Comparison of ENCODE assay signal across 16 cellular contexts in the genomic region with DNA sequence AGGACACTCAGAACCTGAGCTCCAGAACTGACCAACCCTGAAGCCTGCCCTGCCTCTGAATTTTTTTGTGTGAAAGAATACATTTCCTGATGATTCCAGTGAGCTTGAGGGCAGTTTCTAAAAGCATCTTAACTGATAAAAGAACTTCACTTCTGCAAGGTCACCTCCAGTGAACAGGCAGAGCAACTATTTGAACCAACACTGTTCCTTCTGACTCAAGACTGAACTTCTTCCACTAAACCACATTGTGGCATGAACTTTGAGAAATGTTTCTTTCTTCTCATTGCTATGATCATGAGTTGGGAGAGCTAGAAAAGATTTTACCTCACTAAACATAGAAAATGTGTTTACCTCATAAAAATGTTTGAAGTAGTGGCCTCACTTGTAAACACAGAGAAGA.
A peak's percentile ranks its signal among the peaks of the same experiment; 100 is the strongest.
DNase-seq lines count a peak whose midpoint lies in the region; ATAC-seq and TF ChIP-seq lines count a peak whose summit lies in the region.
"Had no signal": no experiment of that assay in that cellular context is flagged by ENCODE, and none has a peak within 500 bp of the region (broad histone marks: within the 10 kb centered on the region; RNA-seq: fewer than 3 reads in every experiment).

No MANE protein-coding gene starts in this region.

- no peak for TF ChIP-seq POLR2A in erythroblast (IDR thresholded peaks at IDR 0.05; ENCODE audit: low read length)

- H3K36me3 Mint-ChIP-seq in activated naive CD8-positive, alpha-beta T cell treated with anti-CD3 and anti-CD28 coated beads, Interleukin-2, amount 50 U/mL, for 24 hours (ENCODE audit: low read depth), result peaks cover 6% of the 10 kb centered on the region

- DNase-seq in AG20443 (ENCODE audit: low spot score), result peak; percentile 21
- no peak for DNase-seq in activated naive CD8-positive, alpha-beta T cell treated with anti-CD3 and anti-CD28 coated beads, Interleukin-2, amount 50 U/mL, for 24 hours
- DNase-seq in inferior parietal cortex (ENCODE audit: extremely low spot score), result no peak
- DNase-seq in erythroblast (lab: John Stamatoyannopoulos, UW), result no peak
- no peak for DNase-seq in T1000 (lab: John Stamatoyannopoulos, UW)
- DNase-seq: adrenal gland; effector memory CD4-positive, alpha-beta T cell; MG63; mucosa of descending colon; retina; Right ventricle myocardium superior; tibial artery; WERI-Rb-1 had no signal

- H3K4me3 Mint-ChIP-seq in activated naive CD8-positive, alpha-beta T cell treated with anti-CD3 and anti-CD28 coated beads, Interleukin-2, amount 50 U/mL, for 24 hours, result peak overlapping the region; percentile 51

- ATAC-seq in GM18907 (IDR thresholded peaks at IDR 0.05; ENCODE audit: unreplicated experiment) (peak; percentile 72), HG02884 (IDR thresholded peaks at IDR 0.05; ENCODE audit: unreplicated experiment) (peak; percentile 78), HG02642 (IDR thresholded peaks at IDR 0.05; ENCODE audit: poor library complexity, unreplicated experiment) (no peak)
- peak; percentile 91 for ATAC-seq in activated naive CD8-positive, alpha-beta T cell treated with anti-CD3 and anti-CD28 coated beads, Interleukin-2, amount 50 U/mL, for 24 hours
- ATAC-seq: mucosa of descending colon had no signal

- peaks cover 34% of the 10 kb centered on the region for H3K4me1 Mint-ChIP-seq in activated naive CD8-positive, alpha-beta T cell treated with anti-CD3 and anti-CD28 coated beads, Interleukin-2, amount 50 U/mL, for 24 hours

- no peaks in the 10 kb centered on the region for H3K27me3 Mint-ChIP-seq in activated naive CD8-positive, alpha-beta T cell treated with anti-CD3 and anti-CD28 coated beads, Interleukin-2, amount 50 U/mL, for 24 hours

- H3K9me3 Mint-ChIP-seq in activated naive CD8-positive, alpha-beta T cell treated with anti-CD3 and anti-CD28 coated beads, Interleukin-2, amount 50 U/mL, for 24 hours, result no peaks in the 10 kb centered on the region

- peak overlapping the region; percentile 94 for H3K27ac Mint-ChIP-seq in activated naive CD8-positive, alpha-beta T cell treated with anti-CD3 and anti-CD28 coated beads, Interleukin-2, amount 50 U/mL, for 24 hours
